ENCODE assay signal across 18 cellular contexts in genomic region chr3:180974286-180974685, GRCh38. TPM values are rescaled to one million over a fixed set of nuclear protein-coding genes. Genes with fewer than 3 reads are reported as not detected.
DNase-seq lines count a peak whose midpoint lies in the region; ATAC-seq and TF ChIP-seq lines count a peak whose summit lies in the region.
"Had no signal": no experiment of that assay in that cellular context is flagged by ENCODE, and none has a peak within 500 bp of the region (broad histone marks: within the 10 kb centered on the region; RNA-seq: fewer than 3 reads in every experiment).

No MANE protein-coding gene starts in this region.

- H3K4me3 Mint-ChIP-seq in activated CD8-positive, alpha-beta T cell treated with anti-CD3 and anti-CD28 coated beads for 36 hours: no peak overlapping the region
- no peak overlapping the region for H3K4me3 Mint-ChIP-seq in activated CD8-positive, alpha-beta T cell treated with anti-CD3 and anti-CD28 coated beads, Interleukin-2, amount 10 ng/mL, durations not matched to agents 7 days and 5 days
- no peak overlapping the region for H3K4me3 Mint-ChIP-seq in activated naive CD8-positive, alpha-beta T cell treated with anti-CD3 and anti-CD28 coated beads, Interleukin-2, amount 50 U/mL, for 24 hours
- H3K4me3 Mint-ChIP-seq in stimulated activated effector memory CD8-positive, alpha-beta T cell treated with anti-CD3 and anti-CD28 coated beads, Interleukin-12 subunit alpha, Interleukin-12 subunit beta, amount 100 ng/mL, for 72 hours: no peak overlapping the region
- no peak overlapping the region for H3K4me3 Mint-ChIP-seq in endothelial cell (ENCODE audit: unreplicated experiment)
- H3K4me3 Mint-ChIP-seq: CD14-positive monocyte, H9 had no signal

- no peak for TF ChIP-seq CTCF in activated CD8-positive, alpha-beta T cell treated with anti-CD3 and anti-CD28 coated beads for 36 hours (IDR thresholded peaks at IDR 0.05)
- no peak for TF ChIP-seq CTCF in endothelial cell (IDR thresholded peaks at IDR 0.05; ENCODE audit: unreplicated experiment)

- H3K27me3 Mint-ChIP-seq in activated CD8-positive, alpha-beta T cell treated with anti-CD3 and anti-CD28 coated beads for 36 hours: no peaks in the 10 kb centered on the region
- H3K27me3 Mint-ChIP-seq in activated CD8-positive, alpha-beta T cell treated with anti-CD3 and anti-CD28 coated beads, Interleukin-2, amount 10 ng/mL, durations not matched to agents 7 days and 5 days (ENCODE audit: low read depth): no peaks in the 10 kb centered on the region
- no peaks in the 10 kb centered on the region for H3K27me3 Mint-ChIP-seq in activated naive CD8-positive, alpha-beta T cell treated with anti-CD3 and anti-CD28 coated beads, Interleukin-2, amount 50 U/mL, for 24 hours
- no peaks in the 10 kb centered on the region for H3K27me3 Mint-ChIP-seq in endothelial cell (ENCODE audit: unreplicated experiment)

- POLR2A ChIA-PET in activated CD8-positive, alpha-beta T cell treated with anti-CD3 and anti-CD28 coated beads for 36 hours (lab: Charles Lee): no interaction called here
- POLR2A ChIA-PET in activated CD8-positive, alpha-beta T cell treated with anti-CD3 and anti-CD28 coated beads, Interleukin-2, amount 10 ng/mL, durations not matched to agents 7 days and 5 days (lab: Charles Lee): no interaction called here

- intact Hi-C loops in activated CD8-positive, alpha-beta T cell treated with anti-CD3 and anti-CD28 coated beads for 36 hours (cut with micrococcal nuclease): no loop called here
- intact Hi-C loops in left ventricle myocardium superior (cut with micrococcal nuclease): no loop called here
- intact Hi-C loops in left cardiac atrium (cut with DNase I): no loop called here
- intact Hi-C loops in left colon (cut with DNase I, micrococcal nuclease): no loop called here

- ATAC-seq in activated CD8-positive, alpha-beta T cell treated with anti-CD3 and anti-CD28 coated beads for 36 hours: peak; percentile 37
- ATAC-seq in activated CD8-positive, alpha-beta T cell treated with anti-CD3 and anti-CD28 coated beads, Interleukin-2, amount 10 ng/mL, durations not matched to agents 7 days and 5 days: no peak
- ATAC-seq in left ventricle myocardium superior: peak; percentile 18
- no peak for ATAC-seq in left cardiac atrium
- peak; percentile 49 for ATAC-seq in activated naive CD8-positive, alpha-beta T cell treated with anti-CD3 and anti-CD28 coated beads, Interleukin-2, amount 50 U/mL, for 24 hours
- peak; percentile 32 for ATAC-seq in stimulated activated effector memory CD8-positive, alpha-beta T cell treated with anti-CD3 and anti-CD28 coated beads, Interleukin-12 subunit alpha, Interleukin-12 subunit beta, amount 100 ng/mL, for 72 hours
- ATAC-seq in left colon: no peak

- H3K27ac Mint-ChIP-seq in activated CD8-positive, alpha-beta T cell treated with anti-CD3 and anti-CD28 coated beads for 36 hours: peak overlapping the region; percentile 61
- no peak overlapping the region for H3K27ac Mint-ChIP-seq in activated CD8-positive, alpha-beta T cell treated with anti-CD3 and anti-CD28 coated beads, Interleukin-2, amount 10 ng/mL, durations not matched to agents 7 days and 5 days
- no peak overlapping the region for H3K27ac Mint-ChIP-seq in activated naive CD8-positive, alpha-beta T cell treated with anti-CD3 and anti-CD28 coated beads, Interleukin-2, amount 50 U/mL, for 24 hours
- H3K27ac Mint-ChIP-seq in stimulated activated effector memory CD8-positive, alpha-beta T cell treated with anti-CD3 and anti-CD28 coated beads, Interleukin-12 subunit alpha, Interleukin-12 subunit beta, amount 100 ng/mL, for 72 hours: no peak overlapping the region
- no peak overlapping the region for H3K27ac Mint-ChIP-seq in endothelial cell (ENCODE audit: unreplicated experiment)
- H3K27ac Mint-ChIP-seq: H9 had no signal

- CTCF ChIA-PET in activated CD8-positive, alpha-beta T cell treated with anti-CD3 and anti-CD28 coated beads for 36 hours (lab: Charles Lee): interaction anchor here (1.6 kb wide), 1 partner anchor 62 kb away, joined by 5 read pairs; the partner anchor contains the start of gene FXR1
- CTCF ChIA-PET in activated CD8-positive, alpha-beta T cell treated with anti-CD3 and anti-CD28 coated beads, Interleukin-2, amount 10 ng/mL, durations not matched to agents 7 days and 5 days (lab: Charles Lee): no interaction called here

- H3K9me3 Mint-ChIP-seq in activated CD8-positive, alpha-beta T cell treated with anti-CD3 and anti-CD28 coated beads for 36 hours: no peaks in the 10 kb centered on the region
- H3K9me3 Mint-ChIP-seq in activated CD8-positive, alpha-beta T cell treated with anti-CD3 and anti-CD28 coated beads, Interleukin-2, amount 10 ng/mL, durations not matched to agents 7 days and 5 days (ENCODE audit: insufficient read depth): no peaks in the 10 kb centered on the region
- H3K9me3 Mint-ChIP-seq in activated naive CD8-positive, alpha-beta T cell treated with anti-CD3 and anti-CD28 coated beads, Interleukin-2, amount 50 U/mL, for 24 hours: no peaks in the 10 kb centered on the region
- H3K9me3 Mint-ChIP-seq in stimulated activated effector memory CD8-positive, alpha-beta T cell treated with anti-CD3 and anti-CD28 coated beads, Interleukin-12 subunit alpha, Interleukin-12 subunit beta, amount 100 ng/mL, for 72 hours: no peaks in the 10 kb centered on the region
- no peaks in the 10 kb centered on the region for H3K9me3 Mint-ChIP-seq in endothelial cell (ENCODE audit: unreplicated experiment)
- H3K9me3 Mint-ChIP-seq: CD14-positive monocyte, H9 had no signal

- no peak for DNase-seq in activated CD8-positive, alpha-beta T cell treated with anti-CD3 and anti-CD28 coated beads for 36 hours
- DNase-seq in activated CD8-positive, alpha-beta T cell treated with anti-CD3 and anti-CD28 coated beads, Interleukin-2, amount 10 ng/mL, durations not matched to agents 7 days and 5 days: no peak
- no peak for DNase-seq in left ventricle myocardium superior
- no peak for DNase-seq in left cardiac atrium
- no peak for DNase-seq in activated naive CD8-positive, alpha-beta T cell treated with anti-CD3 and anti-CD28 coated beads, Interleukin-2, amount 50 U/mL, for 24 hours
- no peak for DNase-seq in stimulated activated effector memory CD8-positive, alpha-beta T cell treated with anti-CD3 and anti-CD28 coated beads, Interleukin-12 subunit alpha, Interleukin-12 subunit beta, amount 100 ng/mL, for 72 hours (ENCODE audit: low spot score in 2 of 2)
- no peak for DNase-seq in left colon
- DNase-seq in endothelial cell (ENCODE audit: low spot score): no peak
- DNase-seq: 8988T, DMS79 treated with DMSO at 0.1 percent for 48 hours, H9, NCI-H1417, NCI-H1930, NCI-H226, NCI-H524, NCI-H82, RPMI8226 had no signal

- peaks cover 34% of the 10 kb centered on the region for H3K36me3 Mint-ChIP-seq in activated CD8-positive, alpha-beta T cell treated with anti-CD3 and anti-CD28 coated beads for 36 hours (ENCODE audit: low read depth)
- H3K36me3 Mint-ChIP-seq in activated CD8-positive, alpha-beta T cell treated with anti-CD3 and anti-CD28 coated beads, Interleukin-2, amount 10 ng/mL, durations not matched to agents 7 days and 5 days (ENCODE audit: low read depth): peaks cover 62% of the 10 kb centered on the region
- peaks cover 46% of the 10 kb centered on the region for H3K36me3 Mint-ChIP-seq in activated naive CD8-positive, alpha-beta T cell treated with anti-CD3 and anti-CD28 coated beads, Interleukin-2, amount 50 U/mL, for 24 hours (ENCODE audit: low read depth)
- peaks cover 92% of the 10 kb centered on the region for H3K36me3 Mint-ChIP-seq in stimulated activated effector memory CD8-positive, alpha-beta T cell treated with anti-CD3 and anti-CD28 coated beads, Interleukin-12 subunit alpha, Interleukin-12 subunit beta, amount 100 ng/mL, for 72 hours
- peaks cover 4% of the 10 kb centered on the region for H3K36me3 Mint-ChIP-seq in endothelial cell (ENCODE audit: low read depth, unreplicated experiment)

- H3K4me1 Mint-ChIP-seq in activated CD8-positive, alpha-beta T cell treated with anti-CD3 and anti-CD28 coated beads for 36 hours (ENCODE audit: low read depth): peaks cover 9% of the 10 kb centered on the region
- peaks cover 3% of the 10 kb centered on the region for H3K4me1 Mint-ChIP-seq in activated CD8-positive, alpha-beta T cell treated with anti-CD3 and anti-CD28 coated beads, Interleukin-2, amount 10 ng/mL, durations not matched to agents 7 days and 5 days (ENCODE audit: low read depth)
- no peaks in the 10 kb centered on the region for H3K4me1 Mint-ChIP-seq in activated naive CD8-positive, alpha-beta T cell treated with anti-CD3 and anti-CD28 coated beads, Interleukin-2, amount 50 U/mL, for 24 hours
- no peaks in the 10 kb centered on the region for H3K4me1 Mint-ChIP-seq in stimulated activated effector memory CD8-positive, alpha-beta T cell treated with anti-CD3 and anti-CD28 coated beads, Interleukin-12 subunit alpha, Interleukin-12 subunit beta, amount 100 ng/mL, for 72 hours
- H3K4me1 Mint-ChIP-seq in endothelial cell (ENCODE audit: unreplicated experiment): no peaks in the 10 kb centered on the region
- H3K4me1 Mint-ChIP-seq: H9 had no signal

RNA-seq across cellular contexts. Expression of gene DNAJC19, which starts 15.2 kb away (rescaled TPM):
- total RNA-seq in activated CD8-positive, alpha-beta T cell treated with anti-CD3 and anti-CD28 coated beads for 36 hours: 10 to 100 TPM; 67.6 to 69.3 TPM
- 10 to 100 TPM; 49.1 to 56.6 TPM for total RNA-seq in activated CD8-positive, alpha-beta T cell treated with anti-CD3 and anti-CD28 coated beads, Interleukin-2, amount 10 ng/mL, durations not matched to agents 7 days and 5 days
- 129 TPM for total RNA-seq in left ventricle myocardium superior
- total RNA-seq in left cardiac atrium: 10 to 100 TPM; 74.5 to 76.0 TPM
- 10 to 100 TPM; 30.3 to 32.3 TPM for total RNA-seq in left colon
- 37.5 TPM for total RNA-seq in endothelial cell (ENCODE audit: unreplicated experiment)

Comparison
In these comparisons a context has a peak if more than half of its experiments do, and no peak if none do; other contexts are left out.
1. ATAC-seq: peak in activated CD8-positive, alpha-beta T cell treated with anti-CD3 and anti-CD28 coated beads for 36 hours (single experiment), left ventricle myocardium superior (single experiment), activated naive CD8-positive, alpha-beta T cell treated with anti-CD3 and anti-CD28 coated beads, Interleukin-2, amount 50 U/mL, for 24 hours (single experiment) and stimulated activated effector memory CD8-positive, alpha-beta T cell treated with anti-CD3 and anti-CD28 coated beads, Interleukin-12 subunit alpha, Interleukin-12 subunit beta, amount 100 ng/mL, for 72 hours (single experiment); none in activated CD8-positive, alpha-beta T cell treated with anti-CD3 and anti-CD28 coated beads, Interleukin-2, amount 10 ng/mL, durations not matched to agents 7 days and 5 days (single experiment), left cardiac atrium (0 of 2) and left colon (single experiment).